In the genomic region with DNA sequence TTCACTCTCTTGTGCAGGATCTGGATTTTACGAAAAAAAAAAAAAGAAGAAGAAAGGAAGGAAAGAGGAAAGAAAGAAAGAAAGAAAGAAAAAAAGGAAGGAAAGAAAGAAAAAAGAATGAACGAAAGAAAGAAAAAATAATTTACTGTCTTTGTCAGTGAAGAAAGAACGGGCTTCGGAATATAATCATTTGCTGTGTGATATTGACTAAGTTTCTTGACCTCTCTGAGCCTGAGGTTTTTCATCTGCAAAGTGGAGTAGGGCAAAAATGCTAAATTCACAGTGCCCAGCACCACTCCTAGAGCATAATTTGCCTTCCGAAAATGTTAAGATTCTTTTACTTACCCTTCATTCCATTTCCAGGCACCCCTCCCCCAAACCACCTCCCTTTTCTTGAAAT, we compare ENCODE assay signal across 1 cellular context.
TF ChIP-seq lines count a peak whose summit lies in the region.

No MANE protein-coding gene starts in this region.

TF ChIP-seq in HEK293, 187 proteins besides CTCF, POLR2A, EP300 and RAD21 (continued from another document):
- TF ChIP-seq, protein P1, sequence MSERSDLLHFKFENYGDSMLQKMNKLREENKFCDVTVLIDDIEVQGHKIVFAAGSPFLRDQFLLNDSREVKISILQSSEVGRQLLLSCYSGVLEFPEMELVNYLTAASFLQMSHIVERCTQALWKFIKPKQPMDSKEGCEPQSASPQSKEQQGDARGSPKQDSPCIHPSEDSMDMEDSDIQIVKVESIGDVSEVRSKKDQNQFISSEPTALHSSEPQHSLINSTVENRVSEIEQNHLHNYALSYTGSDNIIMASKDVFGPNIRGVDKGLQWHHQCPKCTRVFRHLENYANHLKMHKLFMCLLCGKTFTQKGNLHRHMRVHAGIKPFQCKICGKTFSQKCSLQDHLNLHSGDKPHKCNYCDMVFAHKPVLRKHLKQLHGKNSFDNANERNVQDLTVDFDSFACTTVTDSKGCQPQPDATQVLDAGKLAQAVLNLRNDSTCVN (tag by site-specific recombination; optimal IDR thresholded peaks at IDR 0.05), result no peak
- TF ChIP-seq ZNF501 (tag by site-specific recombination; IDR thresholded peaks at IDR 0.05), result no peak
- no peak for TF ChIP-seq ZNF560 (tag by site-specific recombination; IDR thresholded peaks at IDR 0.05; ENCODE audit: borderline replicate concordance)
- no peak for TF ChIP-seq ZNF830 (tag by site-specific recombination; IDR thresholded peaks at IDR 0.05; ENCODE audit: low read depth)
- TF ChIP-seq GLI2 (tag by site-specific recombination; IDR thresholded peaks at IDR 0.05; ENCODE audit: borderline replicate concordance, low read depth), result no peak
- TF ChIP-seq ZBTB17 (tag by site-specific recombination; IDR thresholded peaks at IDR 0.05), result no peak
- TF ChIP-seq, protein P2, sequence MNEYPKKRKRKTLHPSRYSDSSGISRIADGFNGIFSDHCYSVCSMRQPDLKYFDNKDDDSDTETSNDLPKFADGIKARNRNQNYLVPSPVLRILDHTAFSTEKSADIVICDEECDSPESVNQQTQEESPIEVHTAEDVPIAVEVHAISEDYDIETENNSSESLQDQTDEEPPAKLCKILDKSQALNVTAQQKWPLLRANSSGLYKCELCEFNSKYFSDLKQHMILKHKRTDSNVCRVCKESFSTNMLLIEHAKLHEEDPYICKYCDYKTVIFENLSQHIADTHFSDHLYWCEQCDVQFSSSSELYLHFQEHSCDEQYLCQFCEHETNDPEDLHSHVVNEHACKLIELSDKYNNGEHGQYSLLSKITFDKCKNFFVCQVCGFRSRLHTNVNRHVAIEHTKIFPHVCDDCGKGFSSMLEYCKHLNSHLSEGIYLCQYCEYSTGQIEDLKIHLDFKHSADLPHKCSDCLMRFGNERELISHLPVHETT (tag by site-specific recombination; IDR thresholded peaks at IDR 0.05), result peak; percentile 39; the same call in 1 of the 2 replicates
- TF ChIP-seq ZNF146 (tag by site-specific recombination; IDR thresholded peaks at IDR 0.05), result no peak
- TF ChIP-seq, protein P3, sequence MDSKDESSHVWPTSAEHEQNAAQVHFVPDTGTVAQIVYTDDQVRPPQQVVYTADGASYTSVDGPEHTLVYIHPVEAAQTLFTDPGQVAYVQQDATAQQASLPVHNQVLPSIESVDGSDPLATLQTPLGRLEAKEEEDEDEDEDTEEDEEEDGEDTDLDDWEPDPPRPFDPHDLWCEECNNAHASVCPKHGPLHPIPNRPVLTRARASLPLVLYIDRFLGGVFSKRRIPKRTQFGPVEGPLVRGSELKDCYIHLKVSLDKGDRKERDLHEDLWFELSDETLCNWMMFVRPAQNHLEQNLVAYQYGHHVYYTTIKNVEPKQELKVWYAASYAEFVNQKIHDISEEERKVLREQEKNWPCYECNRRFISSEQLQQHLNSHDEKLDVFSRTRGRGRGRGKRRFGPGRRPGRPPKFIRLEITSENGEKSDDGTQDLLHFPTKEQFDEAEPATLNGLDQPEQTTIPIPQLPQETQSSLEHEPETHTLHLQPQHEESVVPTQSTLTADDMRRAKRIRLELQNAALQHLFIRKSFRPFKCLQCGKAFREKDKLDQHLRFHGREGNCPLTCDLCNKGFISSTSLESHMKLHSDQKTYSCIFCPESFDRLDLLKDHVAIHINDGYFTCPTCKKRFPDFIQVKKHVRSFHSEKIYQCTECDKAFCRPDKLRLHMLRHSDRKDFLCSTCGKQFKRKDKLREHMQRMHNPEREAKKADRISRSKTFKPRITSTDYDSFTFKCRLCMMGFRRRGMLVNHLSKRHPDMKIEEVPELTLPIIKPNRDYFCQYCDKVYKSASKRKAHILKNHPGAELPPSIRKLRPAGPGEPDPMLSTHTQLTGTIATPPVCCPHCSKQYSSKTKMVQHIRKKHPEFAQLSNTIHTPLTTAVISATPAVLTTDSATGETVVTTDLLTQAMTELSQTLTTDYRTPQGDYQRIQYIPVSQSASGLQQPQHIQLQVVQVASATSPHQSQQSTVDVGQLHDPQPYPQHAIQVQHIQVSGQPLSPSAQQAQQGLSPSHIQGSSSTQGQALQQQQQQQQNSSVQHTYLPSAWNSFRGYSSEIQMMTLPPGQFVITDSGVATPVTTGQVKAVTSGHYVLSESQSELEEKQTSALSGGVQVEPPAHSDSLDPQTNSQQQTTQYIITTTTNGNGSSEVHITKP (tag by site-specific recombination; IDR thresholded peaks at IDR 0.05), result peak; percentile 39; the same call in 1 of the 2 replicates
- no peak for TF ChIP-seq YY2 (tag by site-specific recombination; IDR thresholded peaks at IDR 0.05)
- 0 out of 2 replicates have a peak, but pooled peaks have one; percentile 12 for TF ChIP-seq ZNF324 (tag by site-specific recombination; IDR thresholded peaks at IDR 0.05)
- TF ChIP-seq, protein P4, sequence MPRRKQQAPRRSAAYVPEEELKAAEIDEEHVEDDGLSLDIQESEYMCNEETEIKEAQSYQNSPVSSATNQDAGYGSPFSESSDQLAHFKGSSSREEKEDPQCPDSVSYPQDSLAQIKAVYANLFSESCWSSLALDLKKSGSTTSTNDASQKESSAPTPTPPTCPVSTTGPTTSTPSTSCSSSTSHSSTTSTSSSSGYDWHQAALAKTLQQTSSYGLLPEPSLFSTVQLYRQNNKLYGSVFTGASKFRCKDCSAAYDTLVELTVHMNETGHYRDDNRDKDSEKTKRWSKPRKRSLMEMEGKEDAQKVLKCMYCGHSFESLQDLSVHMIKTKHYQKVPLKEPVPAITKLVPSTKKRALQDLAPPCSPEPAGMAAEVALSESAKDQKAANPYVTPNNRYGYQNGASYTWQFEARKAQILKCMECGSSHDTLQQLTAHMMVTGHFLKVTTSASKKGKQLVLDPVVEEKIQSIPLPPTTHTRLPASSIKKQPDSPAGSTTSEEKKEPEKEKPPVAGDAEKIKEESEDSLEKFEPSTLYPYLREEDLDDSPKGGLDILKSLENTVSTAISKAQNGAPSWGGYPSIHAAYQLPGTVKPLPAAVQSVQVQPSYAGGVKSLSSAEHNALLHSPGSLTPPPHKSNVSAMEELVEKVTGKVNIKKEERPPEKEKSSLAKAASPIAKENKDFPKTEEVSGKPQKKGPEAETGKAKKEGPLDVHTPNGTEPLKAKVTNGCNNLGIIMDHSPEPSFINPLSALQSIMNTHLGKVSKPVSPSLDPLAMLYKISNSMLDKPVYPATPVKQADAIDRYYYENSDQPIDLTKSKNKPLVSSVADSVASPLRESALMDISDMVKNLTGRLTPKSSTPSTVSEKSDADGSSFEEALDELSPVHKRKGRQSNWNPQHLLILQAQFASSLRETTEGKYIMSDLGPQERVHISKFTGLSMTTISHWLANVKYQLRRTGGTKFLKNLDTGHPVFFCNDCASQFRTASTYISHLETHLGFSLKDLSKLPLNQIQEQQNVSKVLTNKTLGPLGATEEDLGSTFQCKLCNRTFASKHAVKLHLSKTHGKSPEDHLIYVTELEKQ (tag by site-specific recombination; IDR thresholded peaks at IDR 0.05; ENCODE audit: borderline replicate concordance), result no peak
- no peak for TF ChIP-seq SP2 (tag by site-specific recombination; IDR thresholded peaks at IDR 0.05)
- TF ChIP-seq GFI1B (tag by site-specific recombination; IDR thresholded peaks at IDR 0.05), result no peak
- no peak for TF ChIP-seq KLF10 (tag by site-specific recombination; IDR thresholded peaks at IDR 0.05)
- no peak for TF ChIP-seq ZFP69B (tag by site-specific recombination; IDR thresholded peaks at IDR 0.05)
- no peak for TF ChIP-seq ZNF354C (tag by site-specific recombination; IDR thresholded peaks at IDR 0.05; ENCODE audit: borderline replicate concordance, low read depth)
- no peak for TF ChIP-seq ZNF350 (tag by site-specific recombination; IDR thresholded peaks at IDR 0.05)
- TF ChIP-seq, protein P5, sequence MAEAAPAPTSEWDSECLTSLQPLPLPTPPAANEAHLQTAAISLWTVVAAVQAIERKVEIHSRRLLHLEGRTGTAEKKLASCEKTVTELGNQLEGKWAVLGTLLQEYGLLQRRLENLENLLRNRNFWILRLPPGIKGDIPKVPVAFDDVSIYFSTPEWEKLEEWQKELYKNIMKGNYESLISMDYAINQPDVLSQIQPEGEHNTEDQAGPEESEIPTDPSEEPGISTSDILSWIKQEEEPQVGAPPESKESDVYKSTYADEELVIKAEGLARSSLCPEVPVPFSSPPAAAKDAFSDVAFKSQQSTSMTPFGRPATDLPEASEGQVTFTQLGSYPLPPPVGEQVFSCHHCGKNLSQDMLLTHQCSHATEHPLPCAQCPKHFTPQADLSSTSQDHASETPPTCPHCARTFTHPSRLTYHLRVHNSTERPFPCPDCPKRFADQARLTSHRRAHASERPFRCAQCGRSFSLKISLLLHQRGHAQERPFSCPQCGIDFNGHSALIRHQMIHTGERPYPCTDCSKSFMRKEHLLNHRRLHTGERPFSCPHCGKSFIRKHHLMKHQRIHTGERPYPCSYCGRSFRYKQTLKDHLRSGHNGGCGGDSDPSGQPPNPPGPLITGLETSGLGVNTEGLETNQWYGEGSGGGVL (tag by site-specific recombination; IDR thresholded peaks at IDR 0.05), result no peak
- TF ChIP-seq ZNF112 (tag by site-specific recombination; IDR thresholded peaks at IDR 0.05), result no peak
- TF ChIP-seq ZNF768 (tag by site-specific recombination; IDR thresholded peaks at IDR 0.05), result peak; percentile 100; the same call in 1 of the 2 replicates
- 0 out of 2 replicates have a peak, but pooled peaks have one; percentile 14 for TF ChIP-seq ZNF561 (tag by site-specific recombination; IDR thresholded peaks at IDR 0.05; ENCODE audit: borderline replicate concordance)
